1 cellular context compared by ENCODE assay signal in the genomic region with DNA sequence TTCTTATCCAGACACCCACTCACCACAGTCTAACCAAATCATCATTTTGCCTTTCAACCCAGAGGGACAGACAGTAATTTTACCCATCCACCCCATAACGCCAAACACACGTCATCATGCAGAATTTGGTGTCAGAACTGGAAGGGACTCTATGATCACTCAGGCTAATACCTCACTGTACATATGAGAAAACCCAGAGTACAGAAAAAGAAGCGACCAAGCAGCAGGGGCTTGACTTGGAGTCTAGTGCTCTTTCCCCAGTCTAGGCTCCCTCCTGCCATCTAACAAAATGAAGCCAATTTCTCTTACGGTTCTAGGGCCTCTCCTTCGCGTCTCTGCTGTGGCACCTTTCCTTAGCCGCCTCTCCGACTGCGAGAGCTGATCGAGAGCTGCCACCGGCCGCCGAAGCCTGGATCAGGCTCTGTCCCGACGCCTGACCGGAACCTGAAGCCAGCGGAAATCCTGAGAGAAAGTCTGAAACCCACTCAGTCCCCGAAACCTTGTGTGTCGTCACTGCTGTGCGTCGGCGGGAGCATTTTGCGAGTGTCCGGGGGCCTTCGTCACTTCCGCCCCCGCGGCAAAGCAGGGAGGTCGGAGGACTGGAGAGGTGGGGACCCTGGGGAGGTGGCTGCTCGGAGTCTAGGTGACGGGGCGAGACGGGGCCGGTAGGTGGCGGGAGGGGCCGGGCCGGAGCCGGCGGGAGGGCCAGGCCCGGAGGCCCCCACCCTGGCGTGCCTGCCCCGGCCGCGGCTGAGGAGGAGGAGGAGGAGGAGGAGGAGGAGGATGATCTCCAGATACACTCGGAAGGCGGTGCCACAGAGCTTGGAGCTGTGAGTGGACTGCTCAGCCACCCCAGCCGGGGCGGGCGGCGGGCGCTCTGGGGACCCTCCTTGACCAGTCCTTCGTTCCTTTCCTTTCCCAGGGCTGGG.
A peak's percentile ranks its signal among the peaks of the same experiment; 100 is the strongest.
TF ChIP-seq lines count a peak whose summit lies in the region.

A gene (minus strand): TSS at position 452 of the 929 bp plus-strand sequence. CDS start 4,071 bp downstream, outside the sequence.
A gene (plus strand): TSS at position 563 of the 929 bp plus-strand sequence. CDS start 221 bp downstream, at position 784.

TF ChIP-seq in HepG2, 621 proteins besides CTCF, POLR2A, EP300 and RAD21 (continued from another document and continues in another):
- TF ChIP-seq, protein P1, sequence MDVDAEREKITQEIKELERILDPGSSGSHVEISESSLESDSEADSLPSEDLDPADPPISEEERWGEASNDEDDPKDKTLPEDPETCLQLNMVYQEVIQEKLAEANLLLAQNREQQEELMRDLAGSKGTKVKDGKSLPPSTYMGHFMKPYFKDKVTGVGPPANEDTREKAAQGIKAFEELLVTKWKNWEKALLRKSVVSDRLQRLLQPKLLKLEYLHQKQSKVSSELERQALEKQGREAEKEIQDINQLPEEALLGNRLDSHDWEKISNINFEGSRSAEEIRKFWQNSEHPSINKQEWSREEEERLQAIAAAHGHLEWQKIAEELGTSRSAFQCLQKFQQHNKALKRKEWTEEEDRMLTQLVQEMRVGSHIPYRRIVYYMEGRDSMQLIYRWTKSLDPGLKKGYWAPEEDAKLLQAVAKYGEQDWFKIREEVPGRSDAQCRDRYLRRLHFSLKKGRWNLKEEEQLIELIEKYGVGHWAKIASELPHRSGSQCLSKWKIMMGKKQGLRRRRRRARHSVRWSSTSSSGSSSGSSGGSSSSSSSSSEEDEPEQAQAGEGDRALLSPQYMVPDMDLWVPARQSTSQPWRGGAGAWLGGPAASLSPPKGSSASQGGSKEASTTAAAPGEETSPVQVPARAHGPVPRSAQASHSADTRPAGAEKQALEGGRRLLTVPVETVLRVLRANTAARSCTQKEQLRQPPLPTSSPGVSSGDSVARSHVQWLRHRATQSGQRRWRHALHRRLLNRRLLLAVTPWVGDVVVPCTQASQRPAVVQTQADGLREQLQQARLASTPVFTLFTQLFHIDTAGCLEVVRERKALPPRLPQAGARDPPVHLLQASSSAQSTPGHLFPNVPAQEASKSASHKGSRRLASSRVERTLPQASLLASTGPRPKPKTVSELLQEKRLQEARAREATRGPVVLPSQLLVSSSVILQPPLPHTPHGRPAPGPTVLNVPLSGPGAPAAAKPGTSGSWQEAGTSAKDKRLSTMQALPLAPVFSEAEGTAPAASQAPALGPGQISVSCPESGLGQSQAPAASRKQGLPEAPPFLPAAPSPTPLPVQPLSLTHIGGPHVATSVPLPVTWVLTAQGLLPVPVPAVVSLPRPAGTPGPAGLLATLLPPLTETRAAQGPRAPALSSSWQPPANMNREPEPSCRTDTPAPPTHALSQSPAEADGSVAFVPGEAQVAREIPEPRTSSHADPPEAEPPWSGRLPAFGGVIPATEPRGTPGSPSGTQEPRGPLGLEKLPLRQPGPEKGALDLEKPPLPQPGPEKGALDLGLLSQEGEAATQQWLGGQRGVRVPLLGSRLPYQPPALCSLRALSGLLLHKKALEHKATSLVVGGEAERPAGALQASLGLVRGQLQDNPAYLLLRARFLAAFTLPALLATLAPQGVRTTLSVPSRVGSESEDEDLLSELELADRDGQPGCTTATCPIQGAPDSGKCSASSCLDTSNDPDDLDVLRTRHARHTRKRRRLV (CRISPR knock-in tag; IDR thresholded peaks at IDR 0.05): peak; percentile 86; the same call in 1 of the 2 replicates
- TF ChIP-seq PHF21A (CRISPR knock-in tag; IDR thresholded peaks at IDR 0.05): peak; percentile 38; the same call in 1 of the 2 replicates
- no peak for TF ChIP-seq NFKBIZ (CRISPR knock-in tag; IDR thresholded peaks at IDR 0.05)
- TF ChIP-seq, protein P2, sequence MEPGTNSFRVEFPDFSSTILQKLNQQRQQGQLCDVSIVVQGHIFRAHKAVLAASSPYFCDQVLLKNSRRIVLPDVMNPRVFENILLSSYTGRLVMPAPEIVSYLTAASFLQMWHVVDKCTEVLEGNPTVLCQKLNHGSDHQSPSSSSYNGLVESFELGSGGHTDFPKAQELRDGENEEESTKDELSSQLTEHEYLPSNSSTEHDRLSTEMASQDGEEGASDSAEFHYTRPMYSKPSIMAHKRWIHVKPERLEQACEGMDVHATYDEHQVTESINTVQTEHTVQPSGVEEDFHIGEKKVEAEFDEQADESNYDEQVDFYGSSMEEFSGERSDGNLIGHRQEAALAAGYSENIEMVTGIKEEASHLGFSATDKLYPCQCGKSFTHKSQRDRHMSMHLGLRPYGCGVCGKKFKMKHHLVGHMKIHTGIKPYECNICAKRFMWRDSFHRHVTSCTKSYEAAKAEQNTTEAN (CRISPR knock-in tag; conservative IDR thresholded peaks at IDR 0.05): 0 out of 2 replicates have a peak, but pooled peaks have one; percentile 24
- peak; percentile 72 for TF ChIP-seq JUN (CRISPR knock-in tag; IDR thresholded peaks at IDR 0.05)
- no peak for TF ChIP-seq SP140L (CRISPR knock-in tag; IDR thresholded peaks at IDR 0.05; ENCODE audit: borderline replicate concordance)
- TF ChIP-seq TMF1 (CRISPR knock-in tag; IDR thresholded peaks at IDR 0.05; ENCODE audit: low read depth): 0 out of 2 replicates have a peak, but pooled peaks have one; percentile 62
- TF ChIP-seq, protein P3, sequence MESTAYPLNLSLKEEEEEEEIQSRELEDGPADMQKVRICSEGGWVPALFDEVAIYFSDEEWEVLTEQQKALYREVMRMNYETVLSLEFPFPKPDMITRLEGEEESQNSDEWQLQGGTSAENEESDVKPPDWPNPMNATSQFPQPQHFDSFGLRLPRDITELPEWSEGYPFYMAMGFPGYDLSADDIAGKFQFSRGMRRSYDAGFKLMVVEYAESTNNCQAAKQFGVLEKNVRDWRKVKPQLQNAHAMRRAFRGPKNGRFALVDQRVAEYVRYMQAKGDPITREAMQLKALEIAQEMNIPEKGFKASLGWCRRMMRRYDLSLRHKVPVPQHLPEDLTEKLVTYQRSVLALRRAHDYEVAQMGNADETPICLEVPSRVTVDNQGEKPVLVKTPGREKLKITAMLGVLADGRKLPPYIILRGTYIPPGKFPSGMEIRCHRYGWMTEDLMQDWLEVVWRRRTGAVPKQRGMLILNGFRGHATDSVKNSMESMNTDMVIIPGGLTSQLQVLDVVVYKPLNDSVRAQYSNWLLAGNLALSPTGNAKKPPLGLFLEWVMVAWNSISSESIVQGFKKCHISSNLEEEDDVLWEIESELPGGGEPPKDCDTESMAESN (CRISPR knock-in tag; conservative IDR thresholded peaks at IDR 0.05): no peak; the same call in 1 of the 2 replicates
- peak; percentile 98 for TF ChIP-seq HDAC1 (CRISPR knock-in tag; IDR thresholded peaks at IDR 0.05)
- TF ChIP-seq MLLT10 (CRISPR knock-in tag; IDR thresholded peaks at IDR 0.05): no peak
- peak; percentile 80 for TF ChIP-seq ZNF317 (CRISPR knock-in tag; IDR thresholded peaks at IDR 0.05)
- peak; percentile 54 for TF ChIP-seq SKI (IDR thresholded peaks at IDR 0.05; ENCODE audit: partially characterized antibody)
- TF ChIP-seq YEATS4 (CRISPR knock-in tag; IDR thresholded peaks at IDR 0.05; ENCODE audit: borderline replicate concordance): peak; percentile 71
- TF ChIP-seq ZFP37 (CRISPR knock-in tag; IDR thresholded peaks at IDR 0.05; ENCODE audit: borderline replicate concordance): no peak
- no peak for TF ChIP-seq SMARCC2 (IDR thresholded peaks at IDR 0.05)
- TF ChIP-seq KDM4B (CRISPR knock-in tag; IDR thresholded peaks at IDR 0.05): no peak
- no peak for TF ChIP-seq PHB2 (IDR thresholded peaks at IDR 0.05; ENCODE audit: partially characterized antibody)
- no peak for TF ChIP-seq FOXJ3 (CRISPR knock-in tag; IDR thresholded peaks at IDR 0.05; ENCODE audit: borderline replicate concordance)
- TF ChIP-seq ZNF3 (CRISPR knock-in tag; IDR thresholded peaks at IDR 0.05): no peak
- TF ChIP-seq, protein P4, sequence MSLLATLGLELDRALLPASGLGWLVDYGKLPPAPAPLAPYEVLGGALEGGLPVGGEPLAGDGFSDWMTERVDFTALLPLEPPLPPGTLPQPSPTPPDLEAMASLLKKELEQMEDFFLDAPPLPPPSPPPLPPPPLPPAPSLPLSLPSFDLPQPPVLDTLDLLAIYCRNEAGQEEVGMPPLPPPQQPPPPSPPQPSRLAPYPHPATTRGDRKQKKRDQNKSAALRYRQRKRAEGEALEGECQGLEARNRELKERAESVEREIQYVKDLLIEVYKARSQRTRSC (CRISPR knock-in tag; IDR thresholded peaks at IDR 0.05; ENCODE audit: low read depth): no peak
- TF ChIP-seq ZMYM2 (CRISPR knock-in tag; IDR thresholded peaks at IDR 0.05): no peak
- TF ChIP-seq NCOA5 (CRISPR knock-in tag; IDR thresholded peaks at IDR 0.05): no peak
- TF ChIP-seq, protein P5, sequence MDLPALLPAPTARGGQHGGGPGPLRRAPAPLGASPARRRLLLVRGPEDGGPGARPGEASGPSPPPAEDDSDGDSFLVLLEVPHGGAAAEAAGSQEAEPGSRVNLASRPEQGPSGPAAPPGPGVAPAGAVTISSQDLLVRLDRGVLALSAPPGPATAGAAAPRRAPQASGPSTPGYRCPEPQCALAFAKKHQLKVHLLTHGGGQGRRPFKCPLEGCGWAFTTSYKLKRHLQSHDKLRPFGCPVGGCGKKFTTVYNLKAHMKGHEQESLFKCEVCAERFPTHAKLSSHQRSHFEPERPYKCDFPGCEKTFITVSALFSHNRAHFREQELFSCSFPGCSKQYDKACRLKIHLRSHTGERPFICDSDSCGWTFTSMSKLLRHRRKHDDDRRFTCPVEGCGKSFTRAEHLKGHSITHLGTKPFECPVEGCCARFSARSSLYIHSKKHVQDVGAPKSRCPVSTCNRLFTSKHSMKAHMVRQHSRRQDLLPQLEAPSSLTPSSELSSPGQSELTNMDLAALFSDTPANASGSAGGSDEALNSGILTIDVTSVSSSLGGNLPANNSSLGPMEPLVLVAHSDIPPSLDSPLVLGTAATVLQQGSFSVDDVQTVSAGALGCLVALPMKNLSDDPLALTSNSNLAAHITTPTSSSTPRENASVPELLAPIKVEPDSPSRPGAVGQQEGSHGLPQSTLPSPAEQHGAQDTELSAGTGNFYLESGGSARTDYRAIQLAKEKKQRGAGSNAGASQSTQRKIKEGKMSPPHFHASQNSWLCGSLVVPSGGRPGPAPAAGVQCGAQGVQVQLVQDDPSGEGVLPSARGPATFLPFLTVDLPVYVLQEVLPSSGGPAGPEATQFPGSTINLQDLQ (CRISPR knock-in tag; IDR thresholded peaks at IDR 0.05): peak; percentile 90; the same call in 1 of the 2 replicates
- peak; percentile 49; the same call in 1 of the 2 replicates for TF ChIP-seq ARID2 (CRISPR knock-in tag; IDR thresholded peaks at IDR 0.05; ENCODE audit: borderline replicate concordance)
- TF ChIP-seq, protein P6, sequence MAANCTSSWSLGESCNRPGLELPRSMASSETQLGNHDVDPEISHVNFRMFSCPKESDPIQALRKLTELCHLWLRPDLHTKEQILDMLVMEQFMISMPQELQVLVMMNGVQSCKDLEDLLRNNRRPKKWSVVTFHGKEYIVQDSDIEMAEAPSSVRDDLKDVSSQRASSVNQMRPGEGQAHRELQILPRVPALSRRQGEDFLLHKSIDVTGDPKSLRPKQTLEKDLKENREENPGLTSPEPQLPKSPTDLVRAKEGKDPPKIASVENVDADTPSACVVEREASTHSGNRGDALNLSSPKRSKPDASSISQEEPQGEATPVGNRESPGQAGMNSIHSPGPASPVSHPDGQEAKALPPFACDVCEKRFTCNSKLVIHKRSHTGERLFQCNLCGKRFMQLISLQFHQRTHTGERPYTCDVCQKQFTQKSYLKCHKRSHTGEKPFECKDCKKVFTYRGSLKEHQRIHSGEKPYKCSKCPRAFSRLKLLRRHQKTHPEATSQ (CRISPR knock-in tag; IDR thresholded peaks at IDR 0.05; ENCODE audit: borderline replicate concordance): peak; percentile 89; the same call in 1 of the 2 replicates
- TF ChIP-seq PHF8 (CRISPR knock-in tag; IDR thresholded peaks at IDR 0.05): peak; percentile 89
- TF ChIP-seq, protein P7, sequence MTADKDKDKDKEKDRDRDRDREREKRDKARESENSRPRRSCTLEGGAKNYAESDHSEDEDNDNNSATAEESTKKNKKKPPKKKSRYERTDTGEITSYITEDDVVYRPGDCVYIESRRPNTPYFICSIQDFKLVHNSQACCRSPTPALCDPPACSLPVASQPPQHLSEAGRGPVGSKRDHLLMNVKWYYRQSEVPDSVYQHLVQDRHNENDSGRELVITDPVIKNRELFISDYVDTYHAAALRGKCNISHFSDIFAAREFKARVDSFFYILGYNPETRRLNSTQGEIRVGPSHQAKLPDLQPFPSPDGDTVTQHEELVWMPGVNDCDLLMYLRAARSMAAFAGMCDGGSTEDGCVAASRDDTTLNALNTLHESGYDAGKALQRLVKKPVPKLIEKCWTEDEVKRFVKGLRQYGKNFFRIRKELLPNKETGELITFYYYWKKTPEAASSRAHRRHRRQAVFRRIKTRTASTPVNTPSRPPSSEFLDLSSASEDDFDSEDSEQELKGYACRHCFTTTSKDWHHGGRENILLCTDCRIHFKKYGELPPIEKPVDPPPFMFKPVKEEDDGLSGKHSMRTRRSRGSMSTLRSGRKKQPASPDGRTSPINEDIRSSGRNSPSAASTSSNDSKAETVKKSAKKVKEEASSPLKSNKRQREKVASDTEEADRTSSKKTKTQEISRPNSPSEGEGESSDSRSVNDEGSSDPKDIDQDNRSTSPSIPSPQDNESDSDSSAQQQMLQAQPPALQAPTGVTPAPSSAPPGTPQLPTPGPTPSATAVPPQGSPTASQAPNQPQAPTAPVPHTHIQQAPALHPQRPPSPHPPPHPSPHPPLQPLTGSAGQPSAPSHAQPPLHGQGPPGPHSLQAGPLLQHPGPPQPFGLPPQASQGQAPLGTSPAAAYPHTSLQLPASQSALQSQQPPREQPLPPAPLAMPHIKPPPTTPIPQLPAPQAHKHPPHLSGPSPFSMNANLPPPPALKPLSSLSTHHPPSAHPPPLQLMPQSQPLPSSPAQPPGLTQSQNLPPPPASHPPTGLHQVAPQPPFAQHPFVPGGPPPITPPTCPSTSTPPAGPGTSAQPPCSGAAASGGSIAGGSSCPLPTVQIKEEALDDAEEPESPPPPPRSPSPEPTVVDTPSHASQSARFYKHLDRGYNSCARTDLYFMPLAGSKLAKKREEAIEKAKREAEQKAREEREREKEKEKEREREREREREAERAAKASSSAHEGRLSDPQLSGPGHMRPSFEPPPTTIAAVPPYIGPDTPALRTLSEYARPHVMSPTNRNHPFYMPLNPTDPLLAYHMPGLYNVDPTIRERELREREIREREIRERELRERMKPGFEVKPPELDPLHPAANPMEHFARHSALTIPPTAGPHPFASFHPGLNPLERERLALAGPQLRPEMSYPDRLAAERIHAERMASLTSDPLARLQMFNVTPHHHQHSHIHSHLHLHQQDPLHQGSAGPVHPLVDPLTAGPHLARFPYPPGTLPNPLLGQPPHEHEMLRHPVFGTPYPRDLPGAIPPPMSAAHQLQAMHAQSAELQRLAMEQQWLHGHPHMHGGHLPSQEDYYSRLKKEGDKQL (CRISPR knock-in tag; IDR thresholded peaks at IDR 0.05; ENCODE audit: low read depth): no peak
- TF ChIP-seq ZNF124 (CRISPR knock-in tag; IDR thresholded peaks at IDR 0.05): peak; percentile 34; the same call in 1 of the 2 replicates
- TF ChIP-seq HOXA5 (CRISPR knock-in tag; IDR thresholded peaks at IDR 0.05): 0 out of 2 replicates have a peak, but pooled peaks have one; percentile 50
- peak; percentile 73; the same call in 1 of the 2 replicates for TF ChIP-seq MTA1 (CRISPR knock-in tag; IDR thresholded peaks at IDR 0.05; ENCODE audit: borderline replicate concordance)
